In the genomic region with DNA sequence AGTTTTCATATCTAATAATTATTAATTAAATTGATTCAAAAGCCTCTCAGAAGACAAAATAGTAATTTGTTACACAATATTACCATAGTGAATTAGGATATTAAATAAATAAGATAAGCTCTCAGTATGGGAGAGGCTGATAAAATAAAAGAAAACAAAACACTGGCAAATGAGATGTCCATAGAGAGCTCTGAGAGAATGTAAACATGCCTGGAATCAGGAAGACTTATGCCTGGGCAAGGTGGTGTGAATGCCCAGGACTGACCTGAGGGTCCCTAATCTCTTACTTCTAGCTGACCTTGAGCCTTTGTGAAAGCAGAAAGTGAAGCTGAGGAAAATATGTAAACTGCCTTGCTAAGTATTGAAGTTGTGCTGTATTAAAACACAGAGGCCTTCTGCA, we compare ENCODE assay signal across 26 cellular contexts.
"Had no signal": no experiment of that assay in that cellular context is flagged by ENCODE, and none has a peak within 500 bp of the region (broad histone marks: within the 10 kb centered on the region; RNA-seq: fewer than 3 reads in every experiment).

No MANE protein-coding gene starts in this region.

- H3K27ac Mint-ChIP-seq: activated CD4-positive, alpha-beta memory T cell treated with anti-CD3 and anti-CD28 coated beads for 36 hours; activated CD4-positive, alpha-beta T cell treated with anti-CD3 and anti-CD28 coated beads, Interleukin-2, amount 10 ng/mL, durations not matched to agents 24 days and 14 days; activated naive CD4-positive, alpha-beta T cell treated with anti-CD3 and anti-CD28 coated beads, Interleukin-2, amount 10 ng/mL, durations not matched to agents 7 days and 5 days; naive B cell; progenitor cell of endocrine pancreas; stimulated activated effector memory CD8-positive, alpha-beta T cell treated with anti-CD3 and anti-CD28 coated beads, Interleukin-12 subunit alpha, Interleukin-12 subunit beta, amount 100 ng/mL, for 72 hours; stimulated activated naive CD8-positive, alpha-beta T cell treated with anti-CD3 and anti-CD28 coated beads, Interleukin-15, Interleukin-2, amounts not matched to agents 100 ng/mL and 50 ng/mL, for 24 hours; T-helper 17 cell; type B pancreatic cell had no signal

- ATAC-seq: right lobe of liver; stimulated activated effector memory CD8-positive, alpha-beta T cell treated with anti-CD3 and anti-CD28 coated beads, Interleukin-12 subunit alpha, Interleukin-12 subunit beta, amount 100 ng/mL, for 72 hours; T-helper 17 cell had no signal

- H3K9me3 ChIP-seq: left ventricle myocardium inferior, ovary, right lobe of liver, uterus had no signal

- H3K36me3 Mint-ChIP-seq: activated CD4-positive, alpha-beta memory T cell treated with anti-CD3 and anti-CD28 coated beads for 36 hours; activated naive CD4-positive, alpha-beta T cell treated with anti-CD3 and anti-CD28 coated beads, Interleukin-2, amount 10 ng/mL, durations not matched to agents 7 days and 5 days; naive B cell; stimulated activated effector memory CD8-positive, alpha-beta T cell treated with anti-CD3 and anti-CD28 coated beads, Interleukin-12 subunit alpha, Interleukin-12 subunit beta, amount 100 ng/mL, for 72 hours; type B pancreatic cell had no signal

- H3K4me3 ChIP-seq: left ventricle myocardium inferior, lung, ovary, right lobe of liver, uterus had no signal

- DNase-seq: activated CD4-positive, alpha-beta memory T cell treated with anti-CD3 and anti-CD28 coated beads for 36 hours; activated CD4-positive, alpha-beta T cell treated with anti-CD3 and anti-CD28 coated beads, Interleukin-2, amount 10 ng/mL, durations not matched to agents 24 days and 14 days; activated CD4-positive, CD25-positive, alpha-beta regulatory T cell treated with anti-CD3 and anti-CD28 coated beads, Interleukin-2, amount 50 U/mL, for 72 hours; activated CD8-positive, alpha-beta memory T cell treated with anti-CD3 and anti-CD28 coated beads, Interleukin-2, amount 50 U/mL, for 4 hours; activated gamma-delta T cell; activated naive CD4-positive, alpha-beta T cell treated with anti-CD3 and anti-CD28 coated beads, Interleukin-2, amount 10 ng/mL, durations not matched to agents 7 days and 5 days; activated T-cell treated with anti-CD3 and anti-CD28 coated beads, Interleukin-2, amount 50 U/mL, for 1 hour; amniotic stem cell; caudate nucleus; left ventricle myocardium inferior; naive B cell; nephron progenitor cell; ovary; right lobe of liver; stimulated activated CD4-positive, alpha-beta T cell treated with anti-CD3 and anti-CD28 coated beads, Interleukin-12 subunit alpha, Interleukin-12 subunit beta, amount 100 ng/mL, for 4 hours; stimulated activated CD4-positive, alpha-beta T cell treated with anti-CD3 and anti-CD28 coated beads, Interleukin-4, amount 100 ng/mL, for 24 hours; T-helper 17 cell; T1000; uterus had no signal

- H3K4me1 ChIP-seq: left ventricle myocardium inferior, right lobe of liver, uterus had no signal

- H3K4me1 Mint-ChIP-seq: activated CD4-positive, alpha-beta T cell treated with anti-CD3 and anti-CD28 coated beads, Interleukin-2, amount 10 ng/mL, durations not matched to agents 24 days and 14 days; activated naive CD4-positive, alpha-beta T cell treated with anti-CD3 and anti-CD28 coated beads, Interleukin-2, amount 10 ng/mL, durations not matched to agents 7 days and 5 days; stimulated activated effector memory CD8-positive, alpha-beta T cell treated with anti-CD3 and anti-CD28 coated beads, Interleukin-12 subunit alpha, Interleukin-12 subunit beta, amount 100 ng/mL, for 72 hours; T-helper 17 cell had no signal

- FAIRE-seq: astrocyte, islet of Langerhans had no signal

- H3K27me3 ChIP-seq: ovary, right lobe of liver, uterus had no signal

- H3K27ac ChIP-seq: left ventricle myocardium inferior, ovary, right lobe of liver, uterus had no signal

- H3K36me3 ChIP-seq: left ventricle myocardium inferior, ovary, right lobe of liver, uterus had no signal

- H3K4me3 Mint-ChIP-seq: activated CD4-positive, alpha-beta memory T cell treated with anti-CD3 and anti-CD28 coated beads for 36 hours; activated CD4-positive, alpha-beta T cell treated with anti-CD3 and anti-CD28 coated beads, Interleukin-2, amount 10 ng/mL, durations not matched to agents 24 days and 14 days; activated naive CD4-positive, alpha-beta T cell treated with anti-CD3 and anti-CD28 coated beads, Interleukin-2, amount 10 ng/mL, durations not matched to agents 7 days and 5 days; naive B cell; nephron progenitor cell; stimulated activated effector memory CD8-positive, alpha-beta T cell treated with anti-CD3 and anti-CD28 coated beads, Interleukin-12 subunit alpha, Interleukin-12 subunit beta, amount 100 ng/mL, for 72 hours; stimulated activated naive CD8-positive, alpha-beta T cell treated with anti-CD3 and anti-CD28 coated beads, Interleukin-15, Interleukin-2, amounts not matched to agents 100 ng/mL and 50 ng/mL, for 24 hours; T-helper 17 cell; type B pancreatic cell had no signal

- H3K27me3 Mint-ChIP-seq: activated CD4-positive, alpha-beta memory T cell treated with anti-CD3 and anti-CD28 coated beads for 36 hours; activated CD4-positive, alpha-beta T cell treated with anti-CD3 and anti-CD28 coated beads, Interleukin-2, amount 10 ng/mL, durations not matched to agents 24 days and 14 days; activated naive CD4-positive, alpha-beta T cell treated with anti-CD3 and anti-CD28 coated beads, Interleukin-2, amount 10 ng/mL, durations not matched to agents 7 days and 5 days; stimulated activated naive CD8-positive, alpha-beta T cell treated with anti-CD3 and anti-CD28 coated beads, Interleukin-15, Interleukin-2, amounts not matched to agents 100 ng/mL and 50 ng/mL, for 24 hours; T-helper 17 cell; type B pancreatic cell had no signal
